Comparison of ENCODE assay signal across 8 cellular contexts in the genomic region with DNA sequence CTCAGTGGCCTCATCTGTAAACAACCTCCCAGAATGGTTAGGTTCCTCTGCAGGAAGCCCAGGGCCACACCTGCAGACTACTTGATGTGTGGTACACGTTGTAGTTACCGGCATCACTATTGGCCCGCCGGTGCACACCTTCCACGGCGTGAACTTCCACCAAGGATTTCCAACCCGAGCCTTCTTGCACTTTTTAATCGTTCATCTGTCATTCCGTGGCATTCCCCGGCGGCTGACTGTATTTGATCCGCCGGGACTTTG. TPM values are rescaled to one million over a fixed set of nuclear protein-coding genes. Genes with fewer than 3 reads are reported as not detected.
DNase-seq lines count a peak whose midpoint lies in the region; ATAC-seq and TF ChIP-seq lines count a peak whose summit lies in the region.

No MANE protein-coding gene starts in this region.

- H3K36me3 ChIP-seq in kidney epithelial cell (ENCODE audit: control insufficient read depth, insufficient read depth, low read length) (no peaks in the 10 kb centered on the region), suprapubic skin (no peaks in the 10 kb centered on the region)

- H3K9me3 ChIP-seq in suprapubic skin, result no peaks in the 10 kb centered on the region

- H3K27ac Mint-ChIP-seq in activated naive CD8-positive, alpha-beta T cell treated with anti-CD3 and anti-CD28 coated beads, Interleukin-2, amount 10 ng/mL, durations not matched to agents 7 days and 5 days, result peak overlapping the region; percentile 99

- peaks cover 3% of the 10 kb centered on the region for H3K27me3 Mint-ChIP-seq in activated naive CD8-positive, alpha-beta T cell treated with anti-CD3 and anti-CD28 coated beads, Interleukin-2, amount 10 ng/mL, durations not matched to agents 7 days and 5 days

- H3K4me3 ChIP-seq in kidney epithelial cell (ENCODE audit: low read depth, low read length) (peak overlapping the region; percentile 30), suprapubic skin (peak overlapping the region; percentile 46)

- TF ChIP-seq EP300 in suprapubic skin (IDR thresholded peaks at IDR 0.05), result no peak

- peaks cover 32% of the 10 kb centered on the region for H3K4me1 ChIP-seq in suprapubic skin

- DNase-seq in activated naive CD8-positive, alpha-beta T cell treated with anti-CD3 and anti-CD28 coated beads, Interleukin-2, amount 10 ng/mL, durations not matched to agents 7 days and 5 days, result peak; percentile 64
- no peak for DNase-seq in kidney epithelial cell (ENCODE audit: low read depth)
- no peak for DNase-seq in suprapubic skin (ENCODE audit: low spot score in 2 of 2)
- DNase-seq in NCI-H1092 (lab: John Stamatoyannopoulos, UW), result no peak
- no peak for DNase-seq in ureter (ENCODE audit: low spot score)
- DNase-seq in NCI-H2196 treated with DMSO at 0.1 percent for 48 hours (lab: John Stamatoyannopoulos, UW; ENCODE audit: unreplicated experiment), result no peak

- peaks cover 40% of the 10 kb centered on the region for H3K4me1 Mint-ChIP-seq in activated naive CD8-positive, alpha-beta T cell treated with anti-CD3 and anti-CD28 coated beads, Interleukin-2, amount 10 ng/mL, durations not matched to agents 7 days and 5 days

- H3K27me3 ChIP-seq in kidney epithelial cell (ENCODE audit: control insufficient read depth, insufficient read depth, low read length) (no peaks in the 10 kb centered on the region), suprapubic skin (no peaks in the 10 kb centered on the region)

- TF ChIP-seq POLR2A in suprapubic skin (IDR thresholded peaks at IDR 0.05), result no peak

- POLR2A ChIA-PET in activated naive CD8-positive, alpha-beta T cell treated with anti-CD3 and anti-CD28 coated beads, Interleukin-2, amount 10 ng/mL, durations not matched to agents 7 days and 5 days (lab: Charles Lee), result interaction anchor here (0.8 to 2.2 kb wide), 5 partner anchors 10 to 50 kb away, joined by 3 to 22 read pairs (median 3); a partner anchor contains a TSS

- 2% methylated on average over 8 of the region's 13 CpGs for WGBS in suprapubic skin

- peak; percentile 14 for ATAC-seq in GM19372 (IDR thresholded peaks at IDR 0.05; ENCODE audit: low read depth, unreplicated experiment)
- ATAC-seq in HG03571 (IDR thresholded peaks at IDR 0.05; ENCODE audit: unreplicated experiment), result peak; percentile 13
- ATAC-seq in activated naive CD8-positive, alpha-beta T cell treated with anti-CD3 and anti-CD28 coated beads, Interleukin-2, amount 10 ng/mL, durations not matched to agents 7 days and 5 days (ENCODE audit: low read depth), result peak; percentile 12

- peaks cover 4% of the 10 kb centered on the region for H3K36me3 Mint-ChIP-seq in activated naive CD8-positive, alpha-beta T cell treated with anti-CD3 and anti-CD28 coated beads, Interleukin-2, amount 10 ng/mL, durations not matched to agents 7 days and 5 days

- H3K4me3 Mint-ChIP-seq in activated naive CD8-positive, alpha-beta T cell treated with anti-CD3 and anti-CD28 coated beads, Interleukin-2, amount 10 ng/mL, durations not matched to agents 7 days and 5 days, result peak overlapping the region; percentile 99

- TF ChIP-seq CTCF in kidney epithelial cell (IDR thresholded peaks at IDR 0.05; ENCODE audit: insufficient read depth, low read length, poor library complexity, severe bottlenecking), result no peak
- no peak for TF ChIP-seq CTCF in suprapubic skin (IDR thresholded peaks at IDR 0.05)

- no peaks in the 10 kb centered on the region for H3K9me3 Mint-ChIP-seq in activated naive CD8-positive, alpha-beta T cell treated with anti-CD3 and anti-CD28 coated beads, Interleukin-2, amount 10 ng/mL, durations not matched to agents 7 days and 5 days

- H3K27ac ChIP-seq in suprapubic skin, result peak overlapping the region; percentile 66

RNA-seq across cellular contexts. Expression of a gene that starts 5.3 kb away (rescaled TPM):
- total RNA-seq in activated naive CD8-positive, alpha-beta T cell treated with anti-CD3 and anti-CD28 coated beads, Interleukin-2, amount 10 ng/mL, durations not matched to agents 7 days and 5 days, result 10 to 100 TPM; 44.5 to 49.7 TPM
- total RNA-seq in kidney epithelial cell, result 15.8 and 17.5 TPM in 2 replicates
- 10 to 100 TPM; 13.3 to 23.3 (median 16.2) TPM for total RNA-seq in suprapubic skin
- total RNA-seq in ureter, result 34.5 TPM

RNA-seq across cellular contexts. Expression of a gene that starts 12.7 kb away (rescaled TPM):
- total RNA-seq in activated naive CD8-positive, alpha-beta T cell treated with anti-CD3 and anti-CD28 coated beads, Interleukin-2, amount 10 ng/mL, durations not matched to agents 7 days and 5 days, result 1 to 10 TPM; 2.5 to 2.6 TPM
- 2.9 and 4.4 TPM in 2 replicates for total RNA-seq in kidney epithelial cell
- total RNA-seq in suprapubic skin, result 10 to 100 TPM; 52.0 to 79.0 (median 69.4) TPM
- 3.0 TPM for total RNA-seq in ureter

RNA-seq across cellular contexts. Expression of a gene that starts 26.0 kb away (rescaled TPM):
- total RNA-seq in activated naive CD8-positive, alpha-beta T cell treated with anti-CD3 and anti-CD28 coated beads, Interleukin-2, amount 10 ng/mL, durations not matched to agents 7 days and 5 days, result 1,000 to 10,000 TPM; 1,741 to 1,808 TPM
- 4,909 and 5,323 TPM in 2 replicates for total RNA-seq in kidney epithelial cell
- total RNA-seq in suprapubic skin, result 1,000 to 10,000 TPM; 2,440 to 4,496 (median 3,996) TPM
- 1,824 TPM for total RNA-seq in ureter

RNA-seq across cellular contexts. Expression of a gene that starts 43.2 kb away (rescaled TPM):
- 10 to 100 TPM; 43.0 to 43.5 TPM for total RNA-seq in activated naive CD8-positive, alpha-beta T cell treated with anti-CD3 and anti-CD28 coated beads, Interleukin-2, amount 10 ng/mL, durations not matched to agents 7 days and 5 days
- total RNA-seq in kidney epithelial cell (2.2 and 6.0 TPM in 2 replicates), suprapubic skin (10 to 100 TPM in 2 of 4 donors, 1 to 10 TPM in 2; 6.7 to 15.4 (median 10.1) TPM), ureter (22.5 TPM)
